In genomic region chrX:26032141-26032917, GRCh38 we compare ENCODE assay signal across 13 cellular contexts.
"Had no signal": no experiment of that assay in that cellular context is flagged by ENCODE, and none has a peak within 500 bp of the region (broad histone marks: within the 10 kb centered on the region; RNA-seq: fewer than 3 reads in every experiment).

No MANE protein-coding gene starts in this region.

- H3K4me3 ChIP-seq: lower lobe of right lung, pancreas, stomach, thyroid gland, vagina had no signal

- ATAC-seq: activated T-helper 17 cell treated with anti-CD3 and anti-CD28 coated beads, Interleukin-2, amount 50 U/mL, for 72 hours; lower lobe of right lung; pancreas had no signal

- DNase-seq: activated B cell treated with CpG ODN at 0.5 μM for 24 hours; activated CD4-positive, alpha-beta T cell treated with anti-CD3 and anti-CD28 coated beads, Interleukin-2, amount 50 U/mL, for 1 hour; activated naive CD4-positive, alpha-beta T cell treated with anti-CD3 and anti-CD28 coated beads, Interleukin-2, amount 10 ng/mL, durations not matched to agents 7 days and 5 days; activated T-cell treated with anti-CD3 and anti-CD28 coated beads for 4 hours; brain microvascular endothelial cell; hypothalamus; lower lobe of right lung; naive B cell; pancreas; stomach; thyroid gland had no signal
